In the genomic region with DNA sequence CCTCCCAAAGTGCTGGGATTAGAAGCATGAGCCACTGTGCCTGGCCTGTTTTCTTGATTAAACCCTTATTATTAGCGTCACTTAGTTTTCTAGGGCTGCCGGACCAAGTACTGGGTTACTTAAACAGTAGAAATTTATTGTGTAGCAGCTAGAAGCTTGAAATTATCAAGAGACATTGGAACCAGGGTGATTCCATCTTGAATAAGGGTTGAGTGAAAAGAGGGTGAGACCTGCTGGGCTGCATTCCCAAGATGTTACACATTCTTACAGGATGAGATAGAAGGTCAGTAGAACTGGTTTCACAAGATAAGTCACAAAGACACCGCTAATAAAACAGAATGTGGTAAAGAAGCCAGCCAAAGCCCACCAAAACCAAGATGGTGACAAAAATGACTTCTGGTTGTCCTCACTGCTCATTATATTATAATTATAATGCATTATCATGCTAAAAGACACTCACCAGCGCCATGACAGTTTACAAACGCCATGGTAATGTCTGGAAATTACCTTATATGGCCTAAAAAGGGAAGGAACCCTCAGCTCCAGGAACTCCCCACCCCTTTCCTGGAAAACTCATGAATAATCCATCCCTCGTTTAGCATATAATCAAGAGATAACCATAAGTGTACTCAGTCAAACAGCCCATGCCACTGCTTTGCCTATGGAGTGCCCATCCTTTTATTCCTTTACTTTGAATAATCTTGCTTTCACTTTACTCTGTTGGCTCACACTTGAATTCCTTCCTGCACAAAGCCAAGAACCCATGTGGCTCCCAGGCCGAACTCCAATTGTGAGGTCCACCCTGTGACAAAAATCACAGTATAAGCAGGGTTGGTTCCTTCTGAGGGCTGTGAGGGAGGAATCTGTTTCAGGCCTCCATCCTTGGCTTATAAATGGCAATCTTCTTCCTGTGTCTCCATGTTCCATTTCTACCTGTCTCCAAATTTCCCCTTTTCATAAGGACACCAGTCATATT, we compare ENCODE assay signal across 12 cellular contexts. TPM values are rescaled to one million over a fixed set of nuclear protein-coding genes. Genes with fewer than 3 reads are reported as not detected.
A peak's percentile ranks its signal among the peaks of the same experiment; 100 is the strongest.
DNase-seq lines count a peak whose midpoint lies in the region; ATAC-seq and TF ChIP-seq lines count a peak whose summit lies in the region.
"Had no signal": no experiment of that assay in that cellular context is flagged by ENCODE, and none has a peak within 500 bp of the region (broad histone marks: within the 10 kb centered on the region; RNA-seq: fewer than 3 reads in every experiment).

No MANE protein-coding gene starts in this region.

- no peak overlapping the region for H3K9ac ChIP-seq in GM23248

- H3K27me3 ChIP-seq in GM23248 (replicated peaks; ENCODE audit: insufficient read depth) (no peaks in the 10 kb centered on the region), heart right ventricle (no peaks in the 10 kb centered on the region)

- H3K4me1 ChIP-seq in GM23248 (ENCODE audit: insufficient read depth) (peaks cover 60% of the 10 kb centered on the region), heart right ventricle (peaks cover 0 to 23% (median 10%) of the 10 kb centered on the region in 9 donors)
- H3K4me1 ChIP-seq: psoas muscle had no signal

- no peak overlapping the region for H3K4me3 Mint-ChIP-seq in activated T-helper 17 cell treated with anti-CD3 and anti-CD28 coated beads, Interleukin-2, amount 50 U/mL, for 72 hours
- H3K4me3 Mint-ChIP-seq: activated T-cell treated with anti-CD3 and anti-CD28 coated beads, Interleukin-2, amount 50 U/mL, for 72 hours had no signal

- 60 to 63% methylated on average over 7 of the region's 7 CpGs for WGBS in GM23248 (ENCODE audit: low coverage in 1 of 2, low lambda C conversion rate in 2 of 2, missing lambda C conversion rate in 2 of 2), 2 experiments
- 69% methylated on average over 7 of the region's 7 CpGs for WGBS in heart right ventricle, 2 donors

- peak; percentile 49 for DNase-seq in GM23248
- peak; percentile 5 for DNase-seq in SW480 (ENCODE audit: low spot score)
- DNase-seq in heart right ventricle: peak in 1 of 2 donors; percentile 18
- peak; percentile 61 for DNase-seq in renal cortical epithelial cell (ENCODE audit: low read depth)
- no peak for DNase-seq in activated CD8-positive, alpha-beta memory T cell treated with anti-CD3 and anti-CD28 coated beads, Interleukin-2, amount 50 U/mL, for 4 hours
- DNase-seq in HK-2 (ENCODE audit: unreplicated experiment): no peak
- DNase-seq: activated T-cell treated with anti-CD3 and anti-CD28 coated beads, Interleukin-2, amount 50 U/mL, for 72 hours; cortex of kidney; psoas muscle had no signal

- H4K20me1 ChIP-seq in GM23248 (ENCODE audit: insufficient read depth): no peaks in the 10 kb centered on the region

- no peaks in the 10 kb centered on the region for H3K9me3 ChIP-seq in GM23248 (ENCODE audit: low read depth)
- peaks cover 0 to 9% (median 0%) of the 10 kb centered on the region in 11 donors for H3K9me3 ChIP-seq in heart right ventricle
- H3K9me3 ChIP-seq: psoas muscle had no signal

- TF ChIP-seq CTCF in heart right ventricle (IDR thresholded peaks at IDR 0.05): no peak

- H3K9me3 Mint-ChIP-seq in activated T-helper 17 cell treated with anti-CD3 and anti-CD28 coated beads, Interleukin-2, amount 50 U/mL, for 72 hours: no peaks in the 10 kb centered on the region

- H3K27ac ChIP-seq in GM23248 (peak overlapping the region; percentile 29), heart right ventricle (peak overlapping the region in 7 of 10 donors; percentile 47 to 73 (median 56))
- H3K27ac ChIP-seq: HL-60, psoas muscle had no signal

- peak overlapping the region; percentile 1; the same call in 1 of the 2 replicates for H3K4me3 ChIP-seq in GM23248
- no peak overlapping the region for H3K4me3 ChIP-seq in heart right ventricle
- H3K4me3 ChIP-seq: psoas muscle had no signal

- H3K36me3 Mint-ChIP-seq in activated T-helper 17 cell treated with anti-CD3 and anti-CD28 coated beads, Interleukin-2, amount 50 U/mL, for 72 hours (ENCODE audit: low read depth): no peaks in the 10 kb centered on the region

- H3F3A ChIP-seq in GM23248 (ENCODE audit: insufficient read depth): peaks cover 30% of the 10 kb centered on the region

- no peaks in the 10 kb centered on the region for H3K4me1 Mint-ChIP-seq in activated T-helper 17 cell treated with anti-CD3 and anti-CD28 coated beads, Interleukin-2, amount 50 U/mL, for 72 hours

- H3K9me2 ChIP-seq in GM23248 (ENCODE audit: insufficient read depth): no peaks in the 10 kb centered on the region

- in situ Hi-C loops in GM23248 (cut with MboI): no loop called here

- peak overlapping the region; percentile 51 for H3K4me2 ChIP-seq in GM23248 (ENCODE audit: unreplicated experiment)

- H3K36me3 ChIP-seq in GM23248 (ENCODE audit: low read depth) (no peaks in the 10 kb centered on the region), heart right ventricle (no peaks in the 10 kb centered on the region)

- H3K27me3 Mint-ChIP-seq in activated T-helper 17 cell treated with anti-CD3 and anti-CD28 coated beads, Interleukin-2, amount 50 U/mL, for 72 hours: peaks cover 26% of the 10 kb centered on the region

- no peaks in the 10 kb centered on the region for H3K79me2 ChIP-seq in GM23248 (ENCODE audit: insufficient read depth)

- H3K27ac Mint-ChIP-seq in activated T-helper 17 cell treated with anti-CD3 and anti-CD28 coated beads, Interleukin-2, amount 50 U/mL, for 72 hours: no peak overlapping the region
- H3K27ac Mint-ChIP-seq: activated T-cell treated with anti-CD3 and anti-CD28 coated beads, Interleukin-2, amount 50 U/mL, for 72 hours had no signal

- H2AFZ ChIP-seq in GM23248: peak overlapping the region; percentile 8

- ATAC-seq in heart right ventricle: peak in 7 of 8 donors; percentile 39 to 82 (median 69)
- no peak for ATAC-seq in activated T-helper 17 cell treated with anti-CD3 and anti-CD28 coated beads, Interleukin-2, amount 50 U/mL, for 72 hours (replicated peaks)
- ATAC-seq in HG03354 (IDR thresholded peaks at IDR 0.05; ENCODE audit: poor library complexity, severe bottlenecking, unreplicated experiment): no peak
- ATAC-seq: activated T-cell treated with anti-CD3 and anti-CD28 coated beads, Interleukin-2, amount 50 U/mL, for 72 hours; psoas muscle had no signal

- intact Hi-C loops in heart right ventricle (cut with DNase I): no loop called here

RNA-seq across cellular contexts. Expression of a gene that starts 18.9 kb away (rescaled TPM):
- total RNA-seq in GM23248 (2014; rRNA removed; shearing (Covaris generic)): 4,171 and 4,244 TPM in 2 replicates
- polyA plus RNA-seq in GM23248 (2016; fragmentation: Nextera tagmentation; extraction: Ambion mirVana) (1,910 and 1,919 TPM in 2 replicates), heart right ventricle (10 to 100 TPM; 54.4 to 88.5 TPM)
- total RNA-seq in heart right ventricle (100 to 1,000 TPM; 100 to 346 (median 213) TPM), renal cortical epithelial cell (740 and 1,387 TPM in 2 replicates)
- total RNA-seq in activated T-helper 17 cell treated with anti-CD3 and anti-CD28 coated beads, Interleukin-2, amount 50 U/mL, for 72 hours: 1 to 10 TPM; 1.4 to 2.6 TPM

Comparison
In these comparisons a context has a peak if more than half of its experiments do, and no peak if none do; other contexts are left out.
1. DNase-seq: peak in GM23248 (single experiment), SW480 (single experiment) and renal cortical epithelial cell (single experiment); none in activated CD8-positive, alpha-beta memory T cell treated with anti-CD3 and anti-CD28 coated beads, Interleukin-2, amount 50 U/mL, for 4 hours (single experiment) and HK-2 (single experiment).
2. ATAC-seq: peak in heart right ventricle (7 of 8); none in activated T-helper 17 cell treated with anti-CD3 and anti-CD28 coated beads, Interleukin-2, amount 50 U/mL, for 72 hours (single experiment) and HG03354 (single experiment).
3. RNA of a gene that starts 18.9 kb away (total RNA-seq): 4,171 to 4,244 TPM in GM23248, 740 to 1,387 TPM in renal cortical epithelial cell and 100 to 346 TPM in heart right ventricle; 1.4 to 2.6 TPM in activated T-helper 17 cell treated with anti-CD3 and anti-CD28 coated beads, Interleukin-2, amount 50 U/mL, for 72 hours; every median in the first group is over 10 times any median in the second.